8 cellular contexts compared by ENCODE assay signal in the genomic region with DNA sequence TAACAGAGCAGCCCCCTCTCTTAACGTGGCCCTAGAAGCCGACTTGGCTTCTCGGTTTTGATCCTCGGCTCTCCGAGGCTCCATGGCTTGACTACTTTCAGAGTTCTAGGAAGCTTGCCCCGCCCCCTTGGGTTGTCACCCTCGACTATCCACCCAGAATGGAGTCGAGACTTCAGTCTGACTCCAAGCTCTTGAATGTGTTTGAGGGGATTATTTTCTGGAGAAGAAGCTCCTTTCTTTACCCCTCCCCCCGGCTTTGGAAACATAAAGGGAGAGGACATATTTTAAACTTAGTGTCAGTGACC. TPM values are rescaled to one million over a fixed set of nuclear protein-coding genes. Genes with fewer than 3 reads are reported as not detected.
DNase-seq lines count a peak whose midpoint lies in the region; ATAC-seq, FAIRE-seq and TF ChIP-seq lines count a peak whose summit lies in the region.

No MANE protein-coding gene starts in this region.

- TF ChIP-seq CTCF in GM10248 (IDR thresholded peaks at IDR 0.05; ENCODE audit: control extremely low read depth, extremely low read depth, low read depth, missing control alignments) (no peak), endothelial cell of umbilical vein (IDR thresholded peaks at IDR 0.05; ENCODE audit: extremely low read depth in 1 of 2, insufficient read depth in 1 of 2, low read depth in 1 of 2, low read length in 2 of 2) (no peak), thyroid gland (IDR thresholded peaks at IDR 0.05) (no peak)

- peaks cover 3% of the 10 kb centered on the region for H3K36me3 ChIP-seq in H7 (replicated peaks; ENCODE audit: control insufficient read depth, insufficient read depth, low read length)
- peaks cover 0 to 8% of the 10 kb centered on the region in 2 experiments for H3K36me3 ChIP-seq in endothelial cell of umbilical vein (ENCODE audit: control insufficient read depth in 2 of 2, extremely low read depth in 1 of 2, insufficient read depth in 2 of 2, low read length in 2 of 2)
- peaks cover 22 to 28% of the 10 kb centered on the region in 2 donors for H3K36me3 ChIP-seq in thyroid gland

- FAIRE-seq in endothelial cell of umbilical vein (lab: Jason Lieb, UNC): no peak

- H3K4me3 ChIP-seq in H7 (ENCODE audit: insufficient read depth, low read depth, low read length): peak overlapping the region; percentile 95
- peak overlapping the region; percentile 75 to 87 (median 77) for H3K4me3 ChIP-seq in endothelial cell of umbilical vein (replicated peaks in 1 of 3; ENCODE audit: insufficient read depth in 1 of 3, low read depth in 1 of 3, low read length in 3 of 3)
- H3K4me3 ChIP-seq in thyroid gland (replicated peaks in 1 of 3): peak overlapping the region; percentile 21 to 70 (median 65)

- H3K27ac Mint-ChIP-seq in naive B cell: peak overlapping the region; percentile 100

- H3K36me3 Mint-ChIP-seq in naive B cell: peaks cover 0 to 7% of the 10 kb centered on the region in 2 donors

- H3K4me1 ChIP-seq in endothelial cell of umbilical vein (ENCODE audit: control insufficient read depth, extremely low read depth, insufficient read depth, low read length) (peaks cover 17% of the 10 kb centered on the region), thyroid gland (peaks cover 18 to 30% of the 10 kb centered on the region in 2 donors)

- H3K9me3 Mint-ChIP-seq in naive B cell: no peaks in the 10 kb centered on the region

- DNase-seq in GM10248 (ENCODE audit: extremely low spot score): peak; percentile 44
- peak; percentile 69 for DNase-seq in H7
- peak; percentile 73 for DNase-seq in M059J (ENCODE audit: low read depth)
- DNase-seq in activated CD4-positive, alpha-beta T cell treated with anti-CD3 and anti-CD28 coated beads, Interleukin-2, amount 50 U/mL, for 4 hours: peak; percentile 52 to 54
- DNase-seq in endothelial cell of umbilical vein (ENCODE audit: low read depth, low spot score): no peak
- no peak for DNase-seq in naive B cell
- DNase-seq in thyroid gland: peak; percentile 65 to 68
- no peak for DNase-seq in occipital lobe (lab: John Stamatoyannopoulos, UW)

- CTCF ChIA-PET in GM10248 (lab: Yijun Ruan, JAX) (interaction anchor here (1.0 to 3.9 kb wide), 4 partner anchors 10 to 216 kb away, joined by 3 to 16 read pairs (median 4); no protein-coding TSS in a partner anchor), endothelial cell of umbilical vein (lab: Charles Lee) (interaction anchor here (1.5 kb wide), 1 partner anchor 135 kb away, joined by 4 read pairs; no protein-coding TSS in a partner anchor)

- peak overlapping the region; percentile 99 to 100 (median 100) for H3K4me3 Mint-ChIP-seq in naive B cell

- H3K27me3 Mint-ChIP-seq in naive B cell: no peaks in the 10 kb centered on the region

- peaks cover 42% of the 10 kb centered on the region for H3K79me2 ChIP-seq in endothelial cell of umbilical vein (ENCODE audit: control insufficient read depth, insufficient read depth, low read length)

- TF ChIP-seq POLR2A in endothelial cell of umbilical vein (IDR thresholded peaks at IDR 0.05; ENCODE audit: low read depth, low read length): no peak
- no peak for TF ChIP-seq POLR2A in thyroid gland (IDR thresholded peaks at IDR 0.05)

- H3K27me3 ChIP-seq in H7 (ENCODE audit: control insufficient read depth, insufficient read depth, low read length) (no peaks in the 10 kb centered on the region), endothelial cell of umbilical vein (ENCODE audit: control insufficient read depth in 2 of 2, insufficient read depth in 2 of 2, low read length in 2 of 2) (no peaks in the 10 kb centered on the region), thyroid gland (no peaks in the 10 kb centered on the region)

- dilution Hi-C loops in endothelial cell of umbilical vein (cut with MboI; ENCODE audit: extremely low pct_ligation_motif_present, low sequenced_read_pairs): no loop called here

- H3K9me1 ChIP-seq in endothelial cell of umbilical vein (replicated peaks; ENCODE audit: control insufficient read depth, extremely low read depth, insufficient read depth, low read length): no peaks in the 10 kb centered on the region

- intact Hi-C loops in endothelial cell of umbilical vein (cut with micrococcal nuclease) (loop anchor here (1.0 kb wide), 2 partner anchors 14 to 28 kb away; a partner anchor contains a TSS), thyroid gland (cut with DNase I) (loop anchor here (10.0 kb wide), 1 partner anchor 580 kb away; a partner anchor contains a TSS)

- H4K20me1 ChIP-seq in endothelial cell of umbilical vein (replicated peaks; ENCODE audit: control insufficient read depth, extremely low read depth, insufficient read depth, low read length): no peaks in the 10 kb centered on the region

- peaks cover 27 to 48% (median 41%) of the 10 kb centered on the region in 3 donors for H3K4me1 Mint-ChIP-seq in naive B cell

- POLR2A ChIA-PET in GM10248 (lab: Yijun Ruan, JAX) (interaction anchor here (0.6 to 1.5 kb wide), 5 partner anchors 11 to 72 kb away, joined by 3 to 4 read pairs (median 3); a partner anchor contains a TSS), endothelial cell of umbilical vein (lab: Charles Lee) (interaction anchor here (0.6 to 1.2 kb wide), 2 partner anchors 12 to 16 kb away, joined by 3 to 4 read pairs; no protein-coding TSS in a partner anchor)

- BruUV-seq in endothelial cell of umbilical vein (replicated peaks; lab: Mats Ljungman, UMichigan): TSS peak; percentile 74

- peak overlapping the region; percentile 72 for H2AFZ ChIP-seq in endothelial cell of umbilical vein (ENCODE audit: low read depth, low read length)

- ATAC-seq in naive B cell (ENCODE audit: low read depth in 2 of 2): peak; percentile 9 to 15

- no peaks in the 10 kb centered on the region for H3K9me3 ChIP-seq in endothelial cell of umbilical vein (replicated peaks; ENCODE audit: control insufficient read depth, insufficient read depth, low read length)
- no peaks in the 10 kb centered on the region for H3K9me3 ChIP-seq in thyroid gland

- WGBS in thyroid gland, 2 donors: 0% methylated on average over 9 of the region's 9 CpGs

- H3K4me2 ChIP-seq in endothelial cell of umbilical vein (ENCODE audit: insufficient read depth, low read length): peak overlapping the region; percentile 95

- peak overlapping the region; percentile 97 for H3K27ac ChIP-seq in endothelial cell of umbilical vein (ENCODE audit: insufficient read depth, low read depth, low read length)
- H3K27ac ChIP-seq in thyroid gland: peak overlapping the region; percentile 91 to 97 (median 94)

- H3K9ac ChIP-seq in endothelial cell of umbilical vein (replicated peaks; ENCODE audit: extremely low read depth, insufficient read depth, low read length): peak overlapping the region; percentile 99

RNA-seq across cellular contexts. Expression of a gene that starts 0.5 kb away (rescaled TPM):
- 76.2 and 84.2 TPM in 2 replicates for total RNA-seq in H7 (2014; rRNA removed; shearing (Covaris generic))
- total RNA-seq in M059J (2014; rRNA removed; shearing (Covaris generic)): 40.6 and 53.5 TPM in 2 replicates
- total RNA-seq in endothelial cell of umbilical vein (91.2 and 95.5 TPM in 2 replicates), thyroid gland (10 to 100 TPM; 56.2 to 95.2 (median 83.9) TPM), occipital lobe (44.0 TPM)
- polyA plus RNA-seq in endothelial cell of umbilical vein (108 and 117 TPM in 2 replicates), naive B cell (ENCODE audit: low read depth in 6 of 6) (10 to 100 TPM; 20.3 to 39.4 (median 28.2) TPM)
- 72.3 and 72.5 TPM in 2 replicates for polyA plus RNA-seq in endothelial cell of umbilical vein (2011; cell fraction: cytosol; rRNA removed)
- 225 and 244 TPM in 2 replicates for polyA plus RNA-seq in endothelial cell of umbilical vein (2011; cell fraction: nucleus; rRNA removed)
- polyA plus RNA-seq in endothelial cell of umbilical vein (2012): 81.4 and 83.5 TPM in 2 replicates
- 209 and 248 TPM in 2 replicates for polyA minus RNA-seq in endothelial cell of umbilical vein
- polyA minus RNA-seq in endothelial cell of umbilical vein (2011; cell fraction: cytosol; rRNA and poly(A)+ RNA removed): 63.2 TPM
- 71.8 and 76.6 TPM in 2 replicates for polyA minus RNA-seq in endothelial cell of umbilical vein (2011; cell fraction: nucleus; rRNA and poly(A)+ RNA removed)

RNA-seq across cellular contexts. Expression of a gene that starts 37.2 kb away (rescaled TPM):
- 82.7 and 91.4 TPM in 2 replicates for total RNA-seq in H7 (2014; rRNA removed; shearing (Covaris generic))
- total RNA-seq in M059J (2014; rRNA removed; shearing (Covaris generic)): 62.3 and 79.6 TPM in 2 replicates
- 31.7 and 34.9 TPM in 2 replicates for total RNA-seq in endothelial cell of umbilical vein
- 32.1 and 39.2 TPM in 2 replicates for polyA plus RNA-seq in endothelial cell of umbilical vein
- 35.4 and 39.9 TPM in 2 replicates for polyA plus RNA-seq in endothelial cell of umbilical vein (2011; cell fraction: cytosol; rRNA removed)
- 14.3 and 20.2 TPM in 2 replicates for polyA plus RNA-seq in endothelial cell of umbilical vein (2011; cell fraction: nucleus; rRNA removed)
- polyA plus RNA-seq in endothelial cell of umbilical vein (2012): 69.6 and 78.9 TPM in 2 replicates
- 7.8 and 9.8 TPM in 2 replicates for polyA minus RNA-seq in endothelial cell of umbilical vein
- polyA minus RNA-seq in endothelial cell of umbilical vein (2011; cell fraction: cytosol; rRNA and poly(A)+ RNA removed): 17.1 TPM
- 3.6 and 4.7 TPM in 2 replicates for polyA minus RNA-seq in endothelial cell of umbilical vein (2011; cell fraction: nucleus; rRNA and poly(A)+ RNA removed)
- polyA plus RNA-seq in naive B cell (ENCODE audit: low read depth in 6 of 6): 10 to 100 TPM; 17.6 to 54.5 (median 39.6) TPM
- 10 to 100 TPM; 14.1 to 57.3 (median 28.9) TPM for total RNA-seq in thyroid gland
- total RNA-seq in occipital lobe: 14.5 TPM

RNA-seq across cellular contexts. Expression of a gene that starts 40.8 kb away (rescaled TPM):
- 21.8 and 59.8 TPM in 2 replicates for total RNA-seq in H7 (2014; rRNA removed; shearing (Covaris generic))
- 24.8 and 30.4 TPM in 2 replicates for total RNA-seq in M059J (2014; rRNA removed; shearing (Covaris generic))
- total RNA-seq in endothelial cell of umbilical vein: 111 and 112 TPM in 2 replicates
- polyA plus RNA-seq in endothelial cell of umbilical vein: 230 and 372 TPM in 2 replicates
- polyA plus RNA-seq in endothelial cell of umbilical vein (2011; cell fraction: cytosol; rRNA removed): 68.1 and 91.4 TPM in 2 replicates
- polyA plus RNA-seq in endothelial cell of umbilical vein (2011; cell fraction: nucleus; rRNA removed): 408 and 539 TPM in 2 replicates
- polyA plus RNA-seq in endothelial cell of umbilical vein (2012): 79.2 and 116 TPM in 2 replicates
- polyA minus RNA-seq in endothelial cell of umbilical vein: 162 and 169 TPM in 2 replicates
- polyA minus RNA-seq in endothelial cell of umbilical vein (2011; cell fraction: cytosol; rRNA and poly(A)+ RNA removed): 25.9 TPM
- polyA minus RNA-seq in endothelial cell of umbilical vein (2011; cell fraction: nucleus; rRNA and poly(A)+ RNA removed): 99.0 and 127 TPM in 2 replicates
- 10 to 100 TPM in 5 of 6 donors, 1 to 10 TPM in 1; 4.3 to 21.7 (median 15.8) TPM for polyA plus RNA-seq in naive B cell (ENCODE audit: low read depth in 6 of 6)
- total RNA-seq in thyroid gland: 100 to 1,000 TPM in 2 of 4 donors, 10 to 100 TPM in 2; 67.2 to 199 (median 108) TPM
- 30.7 TPM for total RNA-seq in occipital lobe

RNA-seq across cellular contexts. Expression of a gene that starts 46.7 kb away (rescaled TPM):
- 4.4 and 6.0 TPM in 2 replicates for total RNA-seq in H7 (2014; rRNA removed; shearing (Covaris generic))
- 0.76 and 1.1 TPM in 2 replicates for total RNA-seq in M059J (2014; rRNA removed; shearing (Covaris generic))
- total RNA-seq in endothelial cell of umbilical vein (6.9 and 7.7 TPM in 2 replicates), thyroid gland (10 to 100 TPM in 2 of 4 donors, 1 to 10 TPM in 2; 8.2 to 12.1 (median 10.2) TPM), occipital lobe (6.6 TPM)
- polyA plus RNA-seq in endothelial cell of umbilical vein (4.4 and 4.9 TPM in 2 replicates), naive B cell (ENCODE audit: low read depth in 6 of 6) (under 1 TPM in 1 of 6 donors, not detected in 5; 0.35 TPM)
- 1.5 and 2.4 TPM in 2 replicates for polyA plus RNA-seq in endothelial cell of umbilical vein (2011; cell fraction: cytosol; rRNA removed)
- 26.4 and 29.3 TPM in 2 replicates for polyA plus RNA-seq in endothelial cell of umbilical vein (2011; cell fraction: nucleus; rRNA removed)
- polyA plus RNA-seq in endothelial cell of umbilical vein (2012): 2.2 and 3.1 TPM in 2 replicates
- polyA minus RNA-seq in endothelial cell of umbilical vein: 5.1 and 5.9 TPM in 2 replicates
- polyA minus RNA-seq in endothelial cell of umbilical vein (2011; cell fraction: cytosol; rRNA and poly(A)+ RNA removed): 2.5 TPM
- 7.1 and 10.6 TPM in 2 replicates for polyA minus RNA-seq in endothelial cell of umbilical vein (2011; cell fraction: nucleus; rRNA and poly(A)+ RNA removed)

Comparison
In these comparisons a context has a peak if more than half of its experiments do, and no peak if none do; other contexts are left out.
1. DNase-seq: peak in GM10248 (single experiment), H7 (single experiment), M059J (single experiment), activated CD4-positive, alpha-beta T cell treated with anti-CD3 and anti-CD28 coated beads, Interleukin-2, amount 50 U/mL, for 4 hours (2 of 2) and thyroid gland (2 of 2); none in endothelial cell of umbilical vein (single experiment), naive B cell (single experiment) and occipital lobe (single experiment).
2. Peak in every context shown above with its lines, with median percentiles within 50 percentile points of each other: H3K4me3 ChIP-seq.